In genomic region chr6:149202100-149202499, GRCh38 we compare ENCODE assay signal across 27 cellular contexts.
"Had no signal": no experiment of that assay in that cellular context is flagged by ENCODE, and none has a peak within 500 bp of the region (broad histone marks: within the 10 kb centered on the region; RNA-seq: fewer than 3 reads in every experiment).

No MANE protein-coding gene starts in this region.

- H3K36me3 ChIP-seq: gastroesophageal sphincter, heart left ventricle, prostate gland, right atrium auricular region, spleen, stomach, tibial artery had no signal

- H2AFZ ChIP-seq: hepatocyte had no signal

- H3K27ac ChIP-seq: epithelial cell of prostate, foreskin keratinocyte, gastroesophageal sphincter, heart left ventricle, hepatocyte, prostate gland, right atrium auricular region, skin epidermis, spleen, stomach, testis, tibial artery had no signal

- H3K4me3 ChIP-seq: gastroesophageal sphincter, heart left ventricle, hepatocyte, prostate gland, right atrium auricular region, skin epidermis, spleen, stomach, testis, tibial artery had no signal

- H3K36me3 Mint-ChIP-seq: type B pancreatic cell had no signal

- H3K27me3 ChIP-seq: gastroesophageal sphincter, heart left ventricle, hepatocyte, right atrium auricular region, spleen, stomach, testis, tibial artery had no signal

- H3K4me3 Mint-ChIP-seq: endodermal cell, nephron, type B pancreatic cell had no signal

- DNase-seq: effector CD8-positive, alpha-beta T cell; endodermal cell; foreskin keratinocyte; heart left ventricle; kidney; mesendoderm; midbrain; naive thymus-derived CD4-positive, alpha-beta T cell; nucleus accumbens; spleen; stimulated activated CD4-positive, alpha-beta T cell treated with anti-CD3 and anti-CD28 coated beads, Interleukin-15, amount 100 ng/mL, for 24 hours; stimulated activated CD4-positive, alpha-beta T cell treated with anti-CD3 and anti-CD28 coated beads, Interleukin-2, amount 100 ng/mL, for 48 hours; stimulated activated CD8-positive, alpha-beta memory T cell treated with anti-CD3 and anti-CD28 coated beads, Interleukin-4, amount 100 ng/mL, for 48 hours; stimulated activated naive CD4-positive, alpha-beta T cell treated with Interleukin-2 at 50 U/mL for 16 hours; stomach; testis; tibial artery had no signal

- ATAC-seq: esophagus mucosa; foreskin keratinocyte; gastroesophageal sphincter; heart left ventricle; left lobe of liver; naive thymus-derived CD4-positive, alpha-beta T cell had no signal

- H3K9me3 ChIP-seq: prostate gland, testis, tibial artery had no signal

- H3K4me2 ChIP-seq: hepatocyte had no signal

- H3K27ac Mint-ChIP-seq: endodermal cell, type B pancreatic cell had no signal

- H3K4me1 ChIP-seq: foreskin keratinocyte, gastroesophageal sphincter, prostate gland, right atrium auricular region, spleen, stomach, testis, tibial artery had no signal

- H3K79me2 ChIP-seq: hepatocyte had no signal

- H3K27me3 Mint-ChIP-seq: naive thymus-derived CD4-positive, alpha-beta T cell; type B pancreatic cell had no signal
